15 cellular contexts compared by ENCODE assay signal in the genomic region with DNA sequence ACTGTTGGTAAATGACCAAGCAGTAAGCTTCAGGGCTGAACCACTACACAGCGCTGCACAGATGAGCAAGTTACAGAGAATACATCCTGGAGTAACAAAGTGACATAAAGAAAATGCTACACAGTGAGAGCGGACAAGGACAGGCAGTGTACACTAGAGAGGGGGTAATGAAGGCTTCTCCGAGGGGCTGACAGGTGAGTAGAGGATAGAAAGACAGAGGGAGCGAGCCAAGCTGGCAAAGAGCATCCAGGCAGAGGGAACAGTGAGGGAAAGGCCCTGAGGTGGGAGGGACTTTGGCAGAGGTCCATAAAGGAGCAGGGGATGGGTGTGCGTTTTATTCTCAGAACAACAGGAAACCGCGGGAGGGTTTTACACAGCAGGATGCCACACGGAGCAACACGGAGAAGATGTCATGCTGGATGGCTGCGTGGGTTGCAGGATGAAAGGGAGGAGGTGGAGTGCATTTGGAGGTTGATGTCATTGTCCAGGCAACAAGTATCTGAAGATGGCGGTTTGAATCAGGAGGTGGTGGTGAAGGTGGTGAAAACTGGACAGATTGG. TPM values are rescaled to one million over a fixed set of nuclear protein-coding genes. Genes with fewer than 3 reads are reported as not detected.
DNase-seq lines count a peak whose midpoint lies in the region; ATAC-seq, FAIRE-seq and TF ChIP-seq lines count a peak whose summit lies in the region.
"Had no signal": no experiment of that assay in that cellular context is flagged by ENCODE, and none has a peak within 500 bp of the region (broad histone marks: within the 10 kb centered on the region; RNA-seq: fewer than 3 reads in every experiment).

No MANE protein-coding gene starts in this region.

- no peaks in the 10 kb centered on the region for H3K9me3 ChIP-seq in testis
- no peaks in the 10 kb centered on the region for H3K9me3 ChIP-seq in SJCRH30 (replicated peaks)
- H3K9me3 ChIP-seq: pancreas had no signal

- H3K4me1 ChIP-seq in testis (no peaks in the 10 kb centered on the region), SJCRH30 (no peaks in the 10 kb centered on the region)
- H3K4me1 ChIP-seq: pancreas had no signal

- H3K27ac ChIP-seq in testis = no peak overlapping the region
- no peak overlapping the region for H3K27ac ChIP-seq in SJCRH30
- H3K27ac ChIP-seq: cardiac muscle cell, KMS-11, pancreas had no signal

- DNase-seq in NCI-H2227 treated with DMSO at 0.1 percent for 48 hours (lab: John Stamatoyannopoulos, UW) (peak; percentile 4), NCI-H2227 (lab: John Stamatoyannopoulos, UW; ENCODE audit: unreplicated experiment) (no peak), testis (no peak), GM12891 (ENCODE audit: insufficient read length, low spot score) (no peak), SJCRH30 (no peak)
- peak; percentile 59 for DNase-seq in activated CD8-positive, alpha-beta memory T cell treated with anti-CD3 and anti-CD28 coated beads, Interleukin-2, amount 50 U/mL, for 48 hours
- DNase-seq in effector CD4-positive, alpha-beta T cell = peak; percentile 51
- DNase-seq in stimulated activated naive CD8-positive, alpha-beta T cell treated with anti-CD3 and anti-CD28 coated beads, Interleukin-15, Interleukin-2, amounts not matched to agents 100 U/mL and 50 U/mL, for 24 hours = peak; percentile 53
- DNase-seq: EL, left ventricle myocardium superior, pancreas had no signal

- intact Hi-C loops in testis (cut with DNase I; ENCODE audit: low total_unique reads) = no loop called here

- no peak for TF ChIP-seq CTCF in testis (IDR thresholded peaks at IDR 0.05)

- ATAC-seq in stimulated activated naive CD8-positive, alpha-beta T cell treated with anti-CD3 and anti-CD28 coated beads, Interleukin-15, Interleukin-2, amounts not matched to agents 100 U/mL and 50 U/mL, for 24 hours = peak; percentile 59
- ATAC-seq: left ventricle myocardium superior, pancreas had no signal

- WGBS in testis, 2 donors = 51 to 55% methylated on average over 11 of the region's 11 CpGs

- H3K36me3 ChIP-seq in testis (ENCODE audit: low read depth, missing control alignments) (no peaks in the 10 kb centered on the region), SJCRH30 (no peaks in the 10 kb centered on the region)
- H3K36me3 ChIP-seq: cardiac muscle cell, pancreas had no signal

- no peak overlapping the region for H3K4me3 ChIP-seq in testis
- H3K4me3 ChIP-seq in SJCRH30 = no peak overlapping the region
- H3K4me3 ChIP-seq: cardiac muscle cell, pancreas had no signal

- FAIRE-seq in GM12891 (lab: Jason Lieb, UNC) = no peak
- FAIRE-seq: A204.1, pancreas, TTC549 had no signal

- no peaks in the 10 kb centered on the region for H3K27me3 ChIP-seq in testis
- peaks cover 7% of the 10 kb centered on the region; the same call in 1 of the 2 replicates for H3K27me3 ChIP-seq in SJCRH30
- H3K27me3 ChIP-seq: pancreas had no signal

- TF ChIP-seq POLR2A in testis (IDR thresholded peaks at IDR 0.05) (no peak), GM12891 (IDR thresholded peaks at IDR 0.05; ENCODE audit: low read depth, low read length) (no peak)

TF ChIP-seq in GM12891, 5 proteins besides CTCF, POLR2A, EP300 and RAD21:
- TF ChIP-seq TAF1 (IDR thresholded peaks at IDR 0.05; ENCODE audit: low read depth, low read length) (no peak), POLR2AphosphoS5 (IDR thresholded peaks at IDR 0.05; ENCODE audit: low read depth, low read length) (no peak), POU2F2 (IDR thresholded peaks at IDR 0.05; ENCODE audit: low read depth, low read length) (no peak), SPI1 (IDR thresholded peaks at IDR 0.05; ENCODE audit: low read depth, low read length) (no peak), PAX5 (IDR thresholded peaks at IDR 0.05; ENCODE audit: insufficient read depth, low read length, severe bottlenecking) (no peak)
TF ChIP-seq in GM12891: peak in this region for 0.

RNA-seq across cellular contexts. Expression of a gene that starts 13.4 kb away (rescaled TPM):
- 1 to 10 TPM; 1.1 TPM for total RNA-seq in testis
- polyA plus RNA-seq in testis (ENCODE audit: insufficient read depth, low read depth, low replicate concordance) = 3.3 TPM
- polyA plus RNA-seq in GM12891 (2012; ENCODE audit: low read depth, missing spikeins) = not detected
- not detected in 2 replicates for total RNA-seq in SJCRH30 (2014; rRNA removed; shearing (Covaris generic))
- total RNA-seq: cardiac muscle cell, left ventricle myocardium superior had no signal
- polyA plus RNA-seq: cardiac muscle cell had no signal

Comparison
In these comparisons a context has a peak if more than half of its experiments do, and no peak if none do; other contexts are left out.
1. DNase-seq: peak in NCI-H2227 treated with DMSO at 0.1 percent for 48 hours (single experiment), activated CD8-positive, alpha-beta memory T cell treated with anti-CD3 and anti-CD28 coated beads, Interleukin-2, amount 50 U/mL, for 48 hours (single experiment), effector CD4-positive, alpha-beta T cell (single experiment) and stimulated activated naive CD8-positive, alpha-beta T cell treated with anti-CD3 and anti-CD28 coated beads, Interleukin-15, Interleukin-2, amounts not matched to agents 100 U/mL and 50 U/mL, for 24 hours (single experiment); none in NCI-H2227 (single experiment), testis (single experiment), GM12891 (single experiment) and SJCRH30 (0 of 2).